In the genomic region with DNA sequence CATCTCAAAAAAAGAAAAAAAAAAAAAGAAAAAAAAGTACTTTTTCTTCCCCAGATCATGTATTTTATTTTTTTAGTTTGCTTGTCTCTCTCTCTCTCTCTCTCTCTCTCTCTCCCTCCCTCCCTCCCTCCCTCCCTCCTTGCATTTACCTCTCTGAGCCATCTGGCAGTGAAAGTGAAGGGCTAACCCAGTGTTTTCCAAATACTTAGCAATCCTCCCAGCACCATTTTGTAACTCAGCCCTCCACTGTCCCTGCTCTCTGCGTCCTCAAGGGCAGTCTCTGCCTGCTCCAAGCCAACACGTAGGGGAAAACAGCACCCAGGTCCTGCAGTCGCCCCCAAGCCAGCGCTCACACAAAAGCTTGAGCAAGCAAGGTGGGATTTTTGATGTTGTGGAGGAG, we compare ENCODE assay signal across 19 cellular contexts. TPM values are rescaled to one million over a fixed set of nuclear protein-coding genes. Genes with fewer than 3 reads are reported as not detected.
DNase-seq lines count a peak whose midpoint lies in the region; ATAC-seq and TF ChIP-seq lines count a peak whose summit lies in the region.
"Had no signal": no experiment of that assay in that cellular context is flagged by ENCODE, and none has a peak within 500 bp of the region (broad histone marks: within the 10 kb centered on the region; RNA-seq: fewer than 3 reads in every experiment).

No MANE protein-coding gene starts in this region.

- H2AK5ac ChIP-seq in mesendoderm (ENCODE audit: low read length) = no peak overlapping the region

- H3K27ac Mint-ChIP-seq in WTC11 = peak overlapping the region; percentile 88
- H3K27ac Mint-ChIP-seq: T-helper 17 cell had no signal

- peak overlapping the region; percentile 21; the same call in 1 of the 2 replicates for H3K4me3 Mint-ChIP-seq in WTC11
- H3K4me3 Mint-ChIP-seq: T-helper 17 cell had no signal

- ATAC-seq in WTC11 = peak; percentile 9; the same call in 1 of the 2 replicates
- ATAC-seq: K562, T-helper 17 cell had no signal

- no peaks in the 10 kb centered on the region for H3K9me2 ChIP-seq in OCI-LY7 (ENCODE audit: insufficient read depth, low read length)

- H2BK120ac ChIP-seq in mesendoderm (ENCODE audit: low read depth, low read length) = no peak overlapping the region

- H3K23ac ChIP-seq in mesendoderm (ENCODE audit: low read length) = peak overlapping the region; percentile 15

- H3K9me3 Mint-ChIP-seq in WTC11 = no peaks in the 10 kb centered on the region

- intact Hi-C loops in OCI-LY7 (cut with micrococcal nuclease; ENCODE audit: unreplicated experiment) = no loop called here

- peaks cover 68% of the 10 kb centered on the region for H3K4me1 Mint-ChIP-seq in WTC11

- no CpG with 5 or more reads among the region's 4 CpGs for WGBS in mesendoderm (ENCODE audit: extremely low coverage, insufficient coverage, low lambda C conversion rate)

- DNase-seq in NCI-H524 (lab: John Stamatoyannopoulos, UW) = peak; percentile 36 to 72
- DNase-seq in WTC11 (ENCODE audit: low spot score) = no peak
- DNase-seq in mesendoderm = peak; percentile 76
- DNase-seq in OCI-M1 (lab: John Stamatoyannopoulos, UW) = no peak
- DNase-seq in kidney tubule cell (ENCODE audit: low spot score) = no peak
- no peak for DNase-seq in OCI-LY7 (ENCODE audit: low spot score)
- no peak for DNase-seq in GM20000 (ENCODE audit: low spot score)
- DNase-seq: AML-193, DMS79 treated with DMSO at 0.1 percent for 48 hours, HCEC 1CT, NCI-H1105, NCI-H2081 treated with DMSO at 0.1 percent for 48 hours, NCI-H226, Peyer's patch, T-helper 17 cell had no signal

- H3K27ac ChIP-seq in HUES48 (ENCODE audit: low read depth, low read length) (peak overlapping the region; percentile 84), mesendoderm (ENCODE audit: low read depth, low read length) (no peak overlapping the region), OCI-LY7 (ENCODE audit: low read depth, low read length, poor library complexity, severe bottlenecking) (no peak overlapping the region)
- H3K27ac ChIP-seq: C4-2B, Peyer's patch, SJSA1 had no signal

- H3K79me1 ChIP-seq in mesendoderm (ENCODE audit: low read length) = no peaks in the 10 kb centered on the region

- CTCF ChIA-PET in WTC11 (lab: Charles Lee) (interaction anchor here (1.1 to 3.0 kb wide), 4 partner anchors 10 to 105 kb away, joined by 3 to 18 read pairs (median 6); no protein-coding TSS in a partner anchor), OCI-LY7 (lab: Charles Lee; ENCODE audit: unreplicated experiment) (no interaction called here)

- H3K79me2 ChIP-seq in mesendoderm (ENCODE audit: control insufficient read depth, insufficient read depth, low read length) = no peaks in the 10 kb centered on the region
- H3K79me2 ChIP-seq in OCI-LY7 (ENCODE audit: insufficient read depth, low read depth, low read length) = no peaks in the 10 kb centered on the region

- H2BK5ac ChIP-seq in mesendoderm (ENCODE audit: low read length) = peak overlapping the region; percentile 97

- no peaks in the 10 kb centered on the region; the same call in 1 of the 2 replicates for H3K36me3 Mint-ChIP-seq in WTC11

- no peaks in the 10 kb centered on the region for H3K9me3 ChIP-seq in HUES48 (ENCODE audit: control insufficient read depth, insufficient read depth, low read length)
- H3K9me3 ChIP-seq in OCI-LY7 (ENCODE audit: low read length) = no peaks in the 10 kb centered on the region
- H3K9me3 ChIP-seq: Peyer's patch, SJSA1 had no signal

- H3K27me3 ChIP-seq in HUES48 (ENCODE audit: control insufficient read depth, insufficient read depth, low read length) = no peaks in the 10 kb centered on the region
- no peaks in the 10 kb centered on the region for H3K27me3 ChIP-seq in mesendoderm (ENCODE audit: insufficient read depth, low read length, poor library complexity)
- H3K27me3 ChIP-seq: Peyer's patch, SJSA1 had no signal

- H4K8ac ChIP-seq in mesendoderm (ENCODE audit: low read depth, low read length) = no peak overlapping the region

- peak overlapping the region; percentile 33 for H3K18ac ChIP-seq in mesendoderm (ENCODE audit: low read length)

- H3K4me1 ChIP-seq in HUES48 (ENCODE audit: control insufficient read depth, insufficient read depth, low read length) (peaks cover 39% of the 10 kb centered on the region), mesendoderm (ENCODE audit: control insufficient read depth, low read depth, low read length) (peaks cover 13% of the 10 kb centered on the region), OCI-LY7 (ENCODE audit: insufficient read depth, low read length, poor library complexity, severe bottlenecking) (peaks cover 11% of the 10 kb centered on the region)
- H3K4me1 ChIP-seq: Peyer's patch, SJSA1 had no signal

- BruUV-seq in OCI-LY7 (replicated peaks; lab: Mats Ljungman, UMichigan) = no TSS peak

- TF ChIP-seq CTCF in WTC11 (IDR thresholded peaks at IDR 0.05) = no peak
- TF ChIP-seq CTCF in OCI-LY7 (conservative IDR thresholded peaks at IDR 0.05; ENCODE audit: low read length) = no peak
- no peak for TF ChIP-seq CTCF in GM20000 (IDR thresholded peaks at IDR 0.05; ENCODE audit: extremely low read depth, missing control alignments)

- POLR2A ChIA-PET in WTC11 (lab: Charles Lee) (interaction anchor here (0.7 kb wide), 1 partner anchor 13 kb away, joined by 3 read pairs; no protein-coding TSS in a partner anchor), OCI-LY7 (lab: Charles Lee) (no interaction called here)

- no peak overlapping the region for H3K4ac ChIP-seq in mesendoderm (ENCODE audit: low read depth, low read length)

- no peaks in the 10 kb centered on the region for H3K36me3 ChIP-seq in HUES48 (ENCODE audit: control insufficient read depth, insufficient read depth, low read length)
- H3K36me3 ChIP-seq in mesendoderm (ENCODE audit: control insufficient read depth, insufficient read depth, low read length) = no peaks in the 10 kb centered on the region
- no peaks in the 10 kb centered on the region for H3K36me3 ChIP-seq in OCI-LY7 (ENCODE audit: insufficient read depth, low read length)
- H3K36me3 ChIP-seq: Peyer's patch, SJSA1 had no signal

- H3K4me3 ChIP-seq in HUES48 (ENCODE audit: low read depth, low read length) = no peak overlapping the region
- no peak overlapping the region for H3K4me3 ChIP-seq in mesendoderm (ENCODE audit: low read length)
- no peak overlapping the region for H3K4me3 ChIP-seq in OCI-LY7 (ENCODE audit: low read depth, low read length, poor library complexity, severe bottlenecking)
- H3K4me3 ChIP-seq: K562, Peyer's patch, SJSA1 had no signal

- no peak overlapping the region for H2AFZ ChIP-seq in OCI-LY7 (ENCODE audit: low read length)

- H4K20me1 ChIP-seq in OCI-LY7 (ENCODE audit: insufficient read depth, low read length) = no peaks in the 10 kb centered on the region

- H3K27me3 Mint-ChIP-seq in WTC11 (ENCODE audit: low read depth) = no peaks in the 10 kb centered on the region
- H3K27me3 Mint-ChIP-seq: T-helper 17 cell had no signal

- H3K56ac ChIP-seq in mesendoderm (ENCODE audit: low read length) = peak overlapping the region; percentile 79

- H4K5ac ChIP-seq in mesendoderm (ENCODE audit: low read length) = no peak overlapping the region

- H3K9ac ChIP-seq in HUES48 (ENCODE audit: low read depth, low read length) = peak overlapping the region; percentile 16; the same call in 1 of the 2 replicates
- H3K9ac ChIP-seq in mesendoderm (ENCODE audit: low read length) = peak overlapping the region; percentile 51

- H3K4me2 ChIP-seq in mesendoderm (ENCODE audit: low read length) (no peak overlapping the region), OCI-LY7 (ENCODE audit: low read length) (no peak overlapping the region)

- no peak overlapping the region for H2BK15ac ChIP-seq in mesendoderm (replicated peaks; ENCODE audit: low read depth)

TF ChIP-seq in WTC11, 78 proteins besides CTCF, POLR2A, EP300 and RAD21 (continues in another document):
- TF ChIP-seq, protein P1, sequence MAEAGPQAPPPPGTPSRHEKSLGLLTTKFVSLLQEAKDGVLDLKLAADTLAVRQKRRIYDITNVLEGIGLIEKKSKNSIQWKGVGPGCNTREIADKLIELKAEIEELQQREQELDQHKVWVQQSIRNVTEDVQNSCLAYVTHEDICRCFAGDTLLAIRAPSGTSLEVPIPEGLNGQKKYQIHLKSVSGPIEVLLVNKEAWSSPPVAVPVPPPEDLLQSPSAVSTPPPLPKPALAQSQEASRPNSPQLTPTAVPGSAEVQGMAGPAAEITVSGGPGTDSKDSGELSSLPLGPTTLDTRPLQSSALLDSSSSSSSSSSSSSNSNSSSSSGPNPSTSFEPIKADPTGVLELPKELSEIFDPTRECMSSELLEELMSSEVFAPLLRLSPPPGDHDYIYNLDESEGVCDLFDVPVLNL (CRISPR knock-in tag; IDR thresholded peaks at IDR 0.05; ENCODE audit: borderline replicate concordance, low read depth) = no peak
- no peak for TF ChIP-seq ZSCAN18 (CRISPR knock-in tag; IDR thresholded peaks at IDR 0.05)

RNA-seq across cellular contexts. Expression of gene TEX44, which starts 19.6 kb away (rescaled TPM):
- total RNA-seq in WTC11 (2021) = not detected in 3 replicates
- polyA plus RNA-seq in mesendoderm (2013, experiment 1 of 2) = not detected
- not detected for polyA plus RNA-seq in mesendoderm (2013, experiment 2 of 2)
- total RNA-seq in OCI-LY7 (2014; rRNA removed; shearing (Covaris generic)) = not detected in 2 replicates
- total RNA-seq in OCI-LY7 (2022) = not detected in 2 replicates
- total RNA-seq: K562, Peyer's patch, SJSA1, T-helper 17 cell had no signal
- polyA plus RNA-seq: K562 had no signal

RNA-seq across cellular contexts. Expression of gene NMUR1, which starts 42.9 kb away (rescaled TPM):
- total RNA-seq in WTC11 (2021) (0.42 to 0.44 TPM (median 0.44 TPM) in 3 replicates), OCI-LY7 (2022) (not detected in 2 replicates)
- 0.15 TPM for polyA plus RNA-seq in mesendoderm (2013, experiment 1 of 2)
- polyA plus RNA-seq in mesendoderm (2013, experiment 2 of 2) = 0.20 TPM
- not detected in 2 replicates for total RNA-seq in OCI-LY7 (2014; rRNA removed; shearing (Covaris generic))

Comparison
In these comparisons a context has a peak if more than half of its experiments do, and no peak if none do; other contexts are left out.
1. DNase-seq: peak in NCI-H524 (2 of 2) and mesendoderm (single experiment); none in WTC11 (single experiment), OCI-M1 (single experiment), kidney tubule cell (single experiment), OCI-LY7 (single experiment) and GM20000 (single experiment).